Comparison of ENCODE assay signal across 19 cellular contexts in the genomic region with DNA sequence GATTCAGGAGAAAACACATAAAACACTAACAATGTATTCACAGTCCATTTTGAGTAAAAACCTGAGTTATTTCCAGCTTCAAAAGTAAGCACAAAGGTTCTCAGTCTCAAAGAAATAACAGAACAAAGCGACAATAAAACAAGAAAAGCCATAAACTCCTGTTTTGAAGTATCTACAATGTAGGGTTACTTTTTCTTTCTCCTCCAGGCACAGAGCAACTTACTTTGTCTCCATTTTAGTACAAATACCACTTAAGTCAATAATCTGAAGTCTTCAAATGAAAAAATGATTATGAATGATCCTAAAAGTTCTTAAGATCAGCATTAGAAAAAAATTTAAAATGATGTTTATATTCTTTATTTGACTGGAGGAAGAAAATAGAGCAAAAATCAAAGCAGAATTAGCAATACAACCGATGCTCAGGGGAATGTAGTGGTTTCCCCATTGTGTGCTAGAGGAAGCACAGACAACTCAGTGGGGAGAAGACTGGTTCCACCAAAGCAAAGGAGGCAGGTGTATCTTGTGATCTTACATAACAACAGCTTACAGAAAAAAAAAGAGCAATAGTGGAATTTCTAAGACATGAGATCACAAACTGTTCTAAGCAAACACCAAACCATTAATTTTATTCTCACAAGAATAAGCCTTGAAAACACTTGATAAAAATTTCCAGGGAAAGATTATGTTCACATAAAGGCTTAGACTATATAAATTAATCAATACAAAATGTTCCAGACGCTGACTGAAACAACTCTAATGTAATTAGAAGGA. TPM values are rescaled to one million over a fixed set of nuclear protein-coding genes. Genes with fewer than 3 reads are reported as not detected.
DNase-seq lines count a peak whose midpoint lies in the region; ATAC-seq and TF ChIP-seq lines count a peak whose summit lies in the region.
"Had no signal": no experiment of that assay in that cellular context is flagged by ENCODE, and none has a peak within 500 bp of the region (broad histone marks: within the 10 kb centered on the region; RNA-seq: fewer than 3 reads in every experiment).

No MANE protein-coding gene starts in this region.

- H3K27me3 ChIP-seq in GM23338 (ENCODE audit: insufficient read depth), result no peaks in the 10 kb centered on the region
- H3K27me3 ChIP-seq in neural progenitor cell, result no peaks in the 10 kb centered on the region
- H3K27me3 ChIP-seq in stomach, result no peaks in the 10 kb centered on the region
- H3K27me3 ChIP-seq: BLaER1 treated with 17β-estradiol and CSF1 and Interleukin-3, amounts not matched to agents 10 nM and 100 nM; SJSA1 had no signal

- H3K4me1 Mint-ChIP-seq in GM23338 (peaks cover 39% of the 10 kb centered on the region), neural progenitor cell (no peaks in the 10 kb centered on the region)
- H3K4me1 Mint-ChIP-seq in activated CD8-positive, alpha-beta T cell treated with anti-CD3 and anti-CD28 coated beads for 36 hours (ENCODE audit: low read depth), result no peaks in the 10 kb centered on the region
- no peaks in the 10 kb centered on the region for H3K4me1 Mint-ChIP-seq in activated CD8-positive, alpha-beta memory T cell treated with anti-CD3 and anti-CD28 coated beads, Interleukin-2, amount 10 ng/mL, durations not matched to agents 7 days and 5 days
- H3K4me1 Mint-ChIP-seq: CD8-positive, alpha-beta memory T cell had no signal

- peak; percentile 57 for DNase-seq in GM23338 (ENCODE audit: low spot score)
- DNase-seq in SK-N-MC (ENCODE audit: low read depth, low spot score), result no peak
- peak; percentile 15 for DNase-seq in iPS DF 19.7 (ENCODE audit: low read depth, low spot score)
- DNase-seq in neural progenitor cell (ENCODE audit: low spot score), result no peak
- no peak for DNase-seq in stomach
- DNase-seq in activated CD8-positive, alpha-beta T cell treated with anti-CD3 and anti-CD28 coated beads for 36 hours, result no peak
- DNase-seq in activated CD8-positive, alpha-beta memory T cell treated with anti-CD3 and anti-CD28 coated beads, Interleukin-2, amount 10 ng/mL, durations not matched to agents 7 days and 5 days, result no peak
- DNase-seq: CD8-positive, alpha-beta memory T cell; GDM1; NCI-H187; NCI-H345; NCI-H526; NK-92 treated with Interleukin-12 subunit alpha and Interleukin-12 subunit beta, amount 100 ng/mL, for 24 hours; PC-3 had no signal

- CTCF ChIA-PET in activated CD8-positive, alpha-beta T cell treated with anti-CD3 and anti-CD28 coated beads for 36 hours (lab: Charles Lee), result no interaction called here
- CTCF ChIA-PET in activated CD8-positive, alpha-beta memory T cell treated with anti-CD3 and anti-CD28 coated beads, Interleukin-2, amount 10 ng/mL, durations not matched to agents 7 days and 5 days (lab: Charles Lee), result interaction anchor here (0.6 kb wide), 1 partner anchor 24 kb away, joined by 3 read pairs; no protein-coding TSS in a partner anchor

- no peaks in the 10 kb centered on the region for H3K79me2 ChIP-seq in GM23338 (replicated peaks; ENCODE audit: insufficient read depth)
- H3K79me2 ChIP-seq in neural progenitor cell (ENCODE audit: low read depth), result no peaks in the 10 kb centered on the region

- H3K4me1 ChIP-seq in GM23338 (ENCODE audit: insufficient read depth) (peaks cover 30% of the 10 kb centered on the region), neural progenitor cell (no peaks in the 10 kb centered on the region), stomach (peaks cover 0 to 11% (median 2%) of the 10 kb centered on the region in 4 donors)
- H3K4me1 ChIP-seq: BLaER1 treated with 17β-estradiol and CSF1 and Interleukin-3, amounts not matched to agents 10 nM and 100 nM; SJSA1 had no signal

- H2AFZ ChIP-seq in GM23338, result no peak overlapping the region
- H2AFZ ChIP-seq in neural progenitor cell (replicated peaks), result peak overlapping the region; percentile 31

- H3K9ac ChIP-seq in SK-N-MC (ENCODE audit: insufficient read length) (no peak overlapping the region), neural progenitor cell (no peak overlapping the region)
- H3K9ac ChIP-seq: BLaER1 treated with 17β-estradiol and CSF1 and Interleukin-3, amounts not matched to agents 10 nM and 100 nM had no signal

- ATAC-seq in GM23338, result peak; percentile 98
- no peak for ATAC-seq in activated CD8-positive, alpha-beta T cell treated with anti-CD3 and anti-CD28 coated beads for 36 hours
- no peak for ATAC-seq in activated CD8-positive, alpha-beta memory T cell treated with anti-CD3 and anti-CD28 coated beads, Interleukin-2, amount 10 ng/mL, durations not matched to agents 7 days and 5 days
- no peak for ATAC-seq in GM19467 (IDR thresholded peaks at IDR 0.05; ENCODE audit: unreplicated experiment)
- ATAC-seq: GM12878, PC-3 had no signal

- no peaks in the 10 kb centered on the region for H3K27me3 Mint-ChIP-seq in GM23338 (ENCODE audit: insufficient read depth, low read depth, poor library complexity)
- H3K27me3 Mint-ChIP-seq in neural progenitor cell (ENCODE audit: insufficient read depth, low read depth), result no peaks in the 10 kb centered on the region
- no peaks in the 10 kb centered on the region for H3K27me3 Mint-ChIP-seq in activated CD8-positive, alpha-beta T cell treated with anti-CD3 and anti-CD28 coated beads for 36 hours
- H3K27me3 Mint-ChIP-seq in activated CD8-positive, alpha-beta memory T cell treated with anti-CD3 and anti-CD28 coated beads, Interleukin-2, amount 10 ng/mL, durations not matched to agents 7 days and 5 days, result no peaks in the 10 kb centered on the region
- H3K27me3 Mint-ChIP-seq: CD8-positive, alpha-beta memory T cell had no signal

- POLR2A ChIA-PET in activated CD8-positive, alpha-beta T cell treated with anti-CD3 and anti-CD28 coated beads for 36 hours (lab: Charles Lee), result interaction anchor here (0.5 kb wide), 1 partner anchor 34 kb away, joined by 4 read pairs; no protein-coding TSS in a partner anchor

- no peaks in the 10 kb centered on the region for H3F3A ChIP-seq in GM23338 (replicated peaks; ENCODE audit: low read depth)
- no peaks in the 10 kb centered on the region for H3F3A ChIP-seq in neural progenitor cell (ENCODE audit: low read depth)

- no peak for TF ChIP-seq POLR2A in stomach (IDR thresholded peaks at IDR 0.05)

- no peak overlapping the region for H3K4me3 ChIP-seq in GM23338
- H3K4me3 ChIP-seq in SK-N-MC, result no peak overlapping the region
- no peak overlapping the region for H3K4me3 ChIP-seq in neural progenitor cell
- H3K4me3 ChIP-seq in stomach, result no peak overlapping the region
- H3K4me3 ChIP-seq: BLaER1 treated with 17β-estradiol and CSF1 and Interleukin-3, amounts not matched to agents 10 nM and 100 nM; GM12878; SJSA1 had no signal

- 25 to 36% (median 33%) methylated on average over 3 of the region's 3 CpGs for WGBS in stomach, 5 donors

- no peaks in the 10 kb centered on the region for H4K20me1 ChIP-seq in GM23338 (replicated peaks; ENCODE audit: insufficient read depth)
- no peaks in the 10 kb centered on the region for H4K20me1 ChIP-seq in neural progenitor cell (ENCODE audit: low read depth)
- H4K20me1 ChIP-seq: BLaER1 treated with 17β-estradiol and CSF1 and Interleukin-3, amounts not matched to agents 10 nM and 100 nM had no signal

- H3K4me2 ChIP-seq in GM23338 (peak overlapping the region; percentile 5), neural progenitor cell (no peak overlapping the region)
- H3K4me2 ChIP-seq: BLaER1 treated with 17β-estradiol and CSF1 and Interleukin-3, amounts not matched to agents 10 nM and 100 nM had no signal

- intact Hi-C loops in stomach (cut with DNase I; ENCODE audit: low total_unique reads), result no loop called here
- intact Hi-C loops in activated CD8-positive, alpha-beta T cell treated with anti-CD3 and anti-CD28 coated beads for 36 hours (cut with micrococcal nuclease), result no loop called here

- H3K27ac ChIP-seq in GM23338 (ENCODE audit: low read depth), result peak overlapping the region; percentile 59
- peak overlapping the region; percentile 17; the same call in 1 of the 2 replicates for H3K27ac ChIP-seq in SK-N-MC
- H3K27ac ChIP-seq in neural progenitor cell, result no peak overlapping the region
- H3K27ac ChIP-seq in stomach, result no peak overlapping the region
- H3K27ac ChIP-seq: BLaER1 treated with 17β-estradiol and CSF1 and Interleukin-3, amounts not matched to agents 10 nM and 100 nM; RWPE1; SJSA1 had no signal

- H3K9me3 Mint-ChIP-seq in GM23338 (no peaks in the 10 kb centered on the region), neural progenitor cell (no peaks in the 10 kb centered on the region)
- no peaks in the 10 kb centered on the region for H3K9me3 Mint-ChIP-seq in activated CD8-positive, alpha-beta T cell treated with anti-CD3 and anti-CD28 coated beads for 36 hours
- peaks cover 3% of the 10 kb centered on the region for H3K9me3 Mint-ChIP-seq in activated CD8-positive, alpha-beta memory T cell treated with anti-CD3 and anti-CD28 coated beads, Interleukin-2, amount 10 ng/mL, durations not matched to agents 7 days and 5 days (ENCODE audit: low read depth)

- TF ChIP-seq CTCF in GM23338 (conservative IDR thresholded peaks at IDR 0.05; ENCODE audit: low read depth in 2 of 2), result no peak
- TF ChIP-seq CTCF in neural progenitor cell (IDR thresholded peaks at IDR 0.05), result no peak
- no peak for TF ChIP-seq CTCF in stomach (IDR thresholded peaks at IDR 0.05)
- no peak for TF ChIP-seq CTCF in activated CD8-positive, alpha-beta T cell treated with anti-CD3 and anti-CD28 coated beads for 36 hours (IDR thresholded peaks at IDR 0.05)

- H3K9me3 ChIP-seq in SK-N-MC (ENCODE audit: low read depth, low read length) (no peaks in the 10 kb centered on the region), neural progenitor cell (ENCODE audit: low read depth) (no peaks in the 10 kb centered on the region), stomach (no peaks in the 10 kb centered on the region)
- H3K9me3 ChIP-seq: BLaER1 treated with 17β-estradiol and CSF1 and Interleukin-3, amounts not matched to agents 10 nM and 100 nM; SJSA1 had no signal

- H3K36me3 ChIP-seq in GM23338 (ENCODE audit: insufficient read depth), result no peaks in the 10 kb centered on the region
- H3K36me3 ChIP-seq in SK-N-MC (ENCODE audit: insufficient read depth, low read length), result no peaks in the 10 kb centered on the region
- H3K36me3 ChIP-seq in neural progenitor cell, result no peaks in the 10 kb centered on the region
- no peaks in the 10 kb centered on the region for H3K36me3 ChIP-seq in stomach
- H3K36me3 ChIP-seq: BLaER1 treated with 17β-estradiol and CSF1 and Interleukin-3, amounts not matched to agents 10 nM and 100 nM; SJSA1 had no signal

- TF ChIP-seq EP300 in stomach (IDR thresholded peaks at IDR 0.05), result no peak

- H3K4me3 Mint-ChIP-seq in GM23338, result no peak overlapping the region
- no peak overlapping the region for H3K4me3 Mint-ChIP-seq in neural progenitor cell
- no peak overlapping the region for H3K4me3 Mint-ChIP-seq in activated CD8-positive, alpha-beta T cell treated with anti-CD3 and anti-CD28 coated beads for 36 hours
- no peak overlapping the region for H3K4me3 Mint-ChIP-seq in activated CD8-positive, alpha-beta memory T cell treated with anti-CD3 and anti-CD28 coated beads, Interleukin-2, amount 10 ng/mL, durations not matched to agents 7 days and 5 days
- H3K4me3 Mint-ChIP-seq: CD8-positive, alpha-beta memory T cell had no signal

- H3K36me3 Mint-ChIP-seq in GM23338 (ENCODE audit: low read depth), result no peaks in the 10 kb centered on the region
- H3K36me3 Mint-ChIP-seq in neural progenitor cell, result no peaks in the 10 kb centered on the region
- no peaks in the 10 kb centered on the region for H3K36me3 Mint-ChIP-seq in activated CD8-positive, alpha-beta T cell treated with anti-CD3 and anti-CD28 coated beads for 36 hours (ENCODE audit: low read depth)
- no peaks in the 10 kb centered on the region for H3K36me3 Mint-ChIP-seq in activated CD8-positive, alpha-beta memory T cell treated with anti-CD3 and anti-CD28 coated beads, Interleukin-2, amount 10 ng/mL, durations not matched to agents 7 days and 5 days
- H3K36me3 Mint-ChIP-seq: CD8-positive, alpha-beta memory T cell had no signal

- H3K27ac Mint-ChIP-seq in GM23338, result peak overlapping the region; percentile 86
- no peak overlapping the region for H3K27ac Mint-ChIP-seq in neural progenitor cell
- no peak overlapping the region for H3K27ac Mint-ChIP-seq in activated CD8-positive, alpha-beta T cell treated with anti-CD3 and anti-CD28 coated beads for 36 hours
- H3K27ac Mint-ChIP-seq in activated CD8-positive, alpha-beta memory T cell treated with anti-CD3 and anti-CD28 coated beads, Interleukin-2, amount 10 ng/mL, durations not matched to agents 7 days and 5 days, result no peak overlapping the region
- H3K27ac Mint-ChIP-seq: CD8-positive, alpha-beta memory T cell had no signal

- H3K9me2 ChIP-seq in GM23338 (ENCODE audit: insufficient read depth), result no peaks in the 10 kb centered on the region

RNA-seq across cellular contexts. Expression of a gene that starts 35.1 kb away (rescaled TPM):
- total RNA-seq in GM23338 (2014; rRNA removed; shearing (Covaris generic)), result 0.12 and 0.24 TPM in 2 replicates
- polyA plus RNA-seq in GM23338 (2016; fragmentation: Nextera tagmentation; extraction: Ambion mirVana) (0.05 and 0.07 TPM in 2 replicates), stomach (under 1 TPM; 0.08 to 0.15 (median 0.12) TPM)
- total RNA-seq in neural progenitor cell (ENCODE audit: low replicate concordance) (not detected in 2 replicates), stomach (1 to 10 TPM in 2 of 5 donors, under 1 TPM in 1, not detected in 2; 0.87 to 1.8 (median 1.1) TPM)
- not detected for total RNA-seq in activated CD8-positive, alpha-beta T cell treated with anti-CD3 and anti-CD28 coated beads for 36 hours
- not detected for total RNA-seq in activated CD8-positive, alpha-beta memory T cell treated with anti-CD3 and anti-CD28 coated beads, Interleukin-2, amount 10 ng/mL, durations not matched to agents 7 days and 5 days
- total RNA-seq: CD8-positive, alpha-beta memory T cell; GM12878 had no signal
- polyA plus RNA-seq: CD8-positive, alpha-beta memory T cell; GM12878 had no signal

Comparison
In these comparisons a context has a peak if more than half of its experiments do, and no peak if none do; other contexts are left out.
1. DNase-seq: peak in GM23338 (single experiment) and iPS DF 19.7 (single experiment); none in SK-N-MC (single experiment), neural progenitor cell (single experiment), stomach (single experiment), activated CD8-positive, alpha-beta T cell treated with anti-CD3 and anti-CD28 coated beads for 36 hours (single experiment) and activated CD8-positive, alpha-beta memory T cell treated with anti-CD3 and anti-CD28 coated beads, Interleukin-2, amount 10 ng/mL, durations not matched to agents 7 days and 5 days (single experiment).
2. H3K27ac ChIP-seq: peak in GM23338 (single experiment) and SK-N-MC (single experiment); none in neural progenitor cell (single experiment) and stomach (0 of 5).